ENCODE assay signal across 25 cellular contexts in genomic region chr1:7192453-7192852, GRCh38.
"Had no signal": no experiment of that assay in that cellular context is flagged by ENCODE, and none has a peak within 500 bp of the region (broad histone marks: within the 10 kb centered on the region; RNA-seq: fewer than 3 reads in every experiment).

No MANE protein-coding gene starts in this region.

- H3K4me3 ChIP-seq: colonic mucosa, coronary artery, dorsolateral prefrontal cortex, esophagus muscularis mucosa, esophagus squamous epithelium, gastrocnemius medialis, gastroesophageal sphincter, heart left ventricle, heart right ventricle had no signal

- H3K4me3 Mint-ChIP-seq: dendritic cell treated with granulocyte-macrophage colony-stimulating factor and Interleukin-4, amounts not matched to agents 40 ng/mL and 50 ng/mL, for 4 days; effector memory CD8-positive, alpha-beta T cell; endodermal cell had no signal

- H3K27ac ChIP-seq: colonic mucosa, coronary artery, dorsolateral prefrontal cortex, epithelial cell of prostate, esophagus muscularis mucosa, esophagus squamous epithelium, foreskin keratinocyte, gastrocnemius medialis, gastroesophageal sphincter, heart left ventricle, heart right ventricle had no signal

- H3K27ac Mint-ChIP-seq: dendritic cell treated with granulocyte-macrophage colony-stimulating factor and Interleukin-4, amounts not matched to agents 40 ng/mL and 50 ng/mL, for 4 days; effector memory CD8-positive, alpha-beta T cell; endodermal cell had no signal

- H3K4me1 Mint-ChIP-seq: endodermal cell had no signal

- H3K36me3 ChIP-seq: colonic mucosa, esophagus muscularis mucosa, esophagus squamous epithelium, gastrocnemius medialis, gastroesophageal sphincter, heart left ventricle, heart right ventricle had no signal

- H3K9me3 ChIP-seq: colonic mucosa, esophagus muscularis mucosa, esophagus squamous epithelium, gastrocnemius medialis, gastroesophageal sphincter, heart left ventricle, heart right ventricle had no signal

- H3K9me3 Mint-ChIP-seq: dendritic cell treated with granulocyte-macrophage colony-stimulating factor and Interleukin-4, amounts not matched to agents 40 ng/mL and 50 ng/mL, for 4 days; effector memory CD8-positive, alpha-beta T cell; endodermal cell had no signal

- ATAC-seq: effector memory CD8-positive, alpha-beta T cell; esophagus mucosa; foreskin keratinocyte; gastrocnemius medialis; gastroesophageal sphincter; heart left ventricle; heart right ventricle had no signal

- H3K27me3 ChIP-seq: colonic mucosa, dorsolateral prefrontal cortex, esophagus muscularis mucosa, esophagus squamous epithelium, gastrocnemius medialis, heart right ventricle had no signal

- DNase-seq: colonic mucosa; cortex of kidney; dermis blood vessel endothelial cell; dorsolateral prefrontal cortex; effector CD4-positive, alpha-beta T cell; effector CD8-positive, alpha-beta T cell; effector memory CD4-positive, alpha-beta T cell; effector memory CD8-positive, alpha-beta T cell; endodermal cell; erythroblast; esophagus squamous epithelium; foreskin fibroblast; foreskin keratinocyte; foreskin melanocyte; gastrocnemius medialis; glutamatergic neuron; head of caudate nucleus; heart left ventricle; heart right ventricle had no signal

- H3K4me1 ChIP-seq: colonic mucosa, esophagus muscularis mucosa, esophagus squamous epithelium, foreskin keratinocyte, gastrocnemius medialis, gastroesophageal sphincter, heart left ventricle, heart right ventricle had no signal
